In the genomic region with DNA sequence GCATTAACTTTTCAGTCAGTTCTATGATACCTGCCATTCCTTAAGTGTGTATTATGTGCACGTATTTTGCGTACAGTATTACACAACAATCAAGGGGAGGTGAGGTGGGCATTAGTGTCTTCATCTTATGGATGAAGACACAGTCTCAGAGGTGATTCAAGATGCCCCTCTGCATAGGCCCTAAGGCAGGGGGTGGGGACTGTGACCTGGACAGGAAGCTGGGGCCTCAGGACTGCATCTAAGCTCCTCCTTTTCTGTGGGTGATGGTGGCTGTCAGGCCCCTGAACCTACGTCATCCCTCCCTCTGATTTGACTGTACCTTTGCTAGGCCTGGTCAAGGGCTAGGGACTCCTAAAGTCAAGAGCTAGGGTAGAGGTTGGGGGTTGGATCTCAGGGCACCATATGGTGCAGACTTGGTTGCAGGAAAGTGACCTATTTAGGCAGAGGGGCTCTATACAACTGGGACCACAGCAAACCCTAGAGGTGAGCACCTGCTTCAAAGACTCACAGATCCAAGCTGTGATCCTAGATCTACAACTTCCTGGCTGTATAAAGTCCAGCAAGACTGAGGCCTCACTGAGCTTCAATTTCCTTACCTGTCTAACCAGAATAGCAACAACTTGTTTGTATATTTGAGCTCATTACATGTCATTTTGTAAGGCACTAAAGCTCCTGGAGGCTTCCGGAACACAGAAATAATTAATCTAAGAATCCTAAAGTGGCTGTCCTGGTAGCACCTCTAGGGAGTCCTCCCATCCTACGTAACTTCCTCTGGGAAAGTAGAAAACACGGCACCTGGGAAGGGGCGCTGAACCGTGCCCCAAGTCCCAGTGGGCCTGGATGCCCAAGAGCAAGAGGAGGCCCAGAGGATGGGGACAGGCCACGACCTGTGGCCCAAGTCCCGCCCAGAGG, we compare ENCODE assay signal across 7 cellular contexts. TPM values are rescaled to one million over a fixed set of nuclear protein-coding genes. Genes with fewer than 3 reads are reported as not detected.
DNase-seq lines count a peak whose midpoint lies in the region; ATAC-seq and TF ChIP-seq lines count a peak whose summit lies in the region.

No MANE protein-coding gene starts in this region.

- H3K36me3 ChIP-seq in OCI-LY7 (ENCODE audit: insufficient read depth, low read length) (no peaks in the 10 kb centered on the region), duodenal mucosa (ENCODE audit: control insufficient read depth in 1 of 2, insufficient read depth in 2 of 2, low read length in 2 of 2) (no peaks in the 10 kb centered on the region)

- no peaks in the 10 kb centered on the region for H3K27me3 ChIP-seq in H9 (ENCODE audit: insufficient read depth, low read length)
- no peaks in the 10 kb centered on the region for H3K27me3 ChIP-seq in duodenal mucosa (ENCODE audit: control insufficient read depth in 1 of 2, insufficient read depth in 2 of 2, low read length in 2 of 2)

- no peak overlapping the region for H2BK12ac ChIP-seq in H9 (ENCODE audit: insufficient read length, low read depth, low read length)

- TF ChIP-seq CTCF in H9 (conservative IDR thresholded peaks at IDR 0.05) = no peak
- TF ChIP-seq CTCF in OCI-LY7 (conservative IDR thresholded peaks at IDR 0.05; ENCODE audit: low read length) = no peak
- no peak for TF ChIP-seq CTCF in neural crest cell (conservative IDR thresholded peaks at IDR 0.05)

- H2BK20ac ChIP-seq in H9 (ENCODE audit: low read depth, low read length, poor library complexity, severe bottlenecking) = no peak overlapping the region

- H3K23me2 ChIP-seq in H9 (ENCODE audit: insufficient read length, low read depth, low read length, poor library complexity, severe bottlenecking) = peaks cover 12% of the 10 kb centered on the region

- H4K5ac ChIP-seq in H9 (ENCODE audit: insufficient read length, low read depth, low read length) = no peak overlapping the region

- no TSS peak for BruUV-seq in OCI-LY7 (replicated peaks; lab: Mats Ljungman, UMichigan)

- H3K27ac ChIP-seq in H9 (ENCODE audit: insufficient read length, low read depth, low read length) = no peak overlapping the region
- H3K27ac ChIP-seq in OCI-LY7 (ENCODE audit: low read depth, low read length, poor library complexity, severe bottlenecking) = peak overlapping the region; percentile 34
- H3K27ac ChIP-seq in duodenal mucosa (ENCODE audit: low read depth, low read length) = peak overlapping the region; percentile 90

- H3K9ac ChIP-seq in H9 (ENCODE audit: extremely low read depth, insufficient read length, low read length) (no peak overlapping the region), duodenal mucosa (ENCODE audit: low read depth in 1 of 2, low read length in 2 of 2) (peak overlapping the region; percentile 64 to 71)

- no peak overlapping the region for H3K18ac ChIP-seq in H9 (ENCODE audit: insufficient read length, low read depth, low read length)

- intact Hi-C loops in OCI-LY7 (cut with micrococcal nuclease; ENCODE audit: unreplicated experiment) = loop anchor here (2.0 kb wide), 1 partner anchor 27 kb away; no protein-coding TSS in a partner anchor

- DNase-seq in H9 = peak; percentile 62
- peak; percentile 57 for DNase-seq in OCI-LY7 (ENCODE audit: low spot score)
- DNase-seq in neural crest cell (ENCODE audit: low read depth, low spot score) = no peak
- DNase-seq in GOT3 (lab: John Stamatoyannopoulos, UW) = no peak
- no peak for DNase-seq in DMS153 treated with DMSO at 0.1 percent for 48 hours (lab: John Stamatoyannopoulos, UW; ENCODE audit: unreplicated experiment)

- no peak overlapping the region for H3K27ac Mint-ChIP-seq in H9
- H3K27ac Mint-ChIP-seq in neural crest cell (ENCODE audit: unreplicated experiment) = no peak overlapping the region

- no peak overlapping the region for H2BK5ac ChIP-seq in H9 (ENCODE audit: insufficient read length, low read length)

- H4K20me1 ChIP-seq in H9 (ENCODE audit: control insufficient read depth, insufficient read depth, insufficient read length) (no peaks in the 10 kb centered on the region), OCI-LY7 (ENCODE audit: insufficient read depth, low read length) (no peaks in the 10 kb centered on the region)

- H3K14ac ChIP-seq in H9 (ENCODE audit: insufficient read depth, low read length) = no peak overlapping the region

- no CpG with 5 or more reads among the region's 10 CpGs for WGBS in H9 (ENCODE audit: extremely low coverage, insufficient read length, low lambda C conversion rate)

- no peak overlapping the region for H3K56ac ChIP-seq in H9 (ENCODE audit: insufficient read length, low read depth, low read length)

- peaks cover 3% of the 10 kb centered on the region for H3K79me1 ChIP-seq in H9 (ENCODE audit: insufficient read depth, low read depth, low read length, poor library complexity, severe bottlenecking)

- H3K79me2 ChIP-seq in H9 (ENCODE audit: insufficient read depth, low read length) (peaks cover 35% of the 10 kb centered on the region), OCI-LY7 (ENCODE audit: insufficient read depth, low read depth, low read length) (peaks cover 12% of the 10 kb centered on the region; the same call in 1 of the 2 replicates)

- no peaks in the 10 kb centered on the region for H3K9me3 ChIP-seq in H9 (ENCODE audit: control insufficient read depth, low read depth, low read length)
- no peaks in the 10 kb centered on the region for H3K9me3 ChIP-seq in OCI-LY7 (ENCODE audit: low read length)
- no peaks in the 10 kb centered on the region for H3K9me3 ChIP-seq in duodenal mucosa (ENCODE audit: control insufficient read depth in 1 of 2, low read length in 2 of 2)

- peaks cover 0 to 4% (median 0%) of the 10 kb centered on the region in 3 experiments; a peak in 2 of 7 replicates for H3K36me3 Mint-ChIP-seq in H9 (ENCODE audit: insufficient read depth in 1 of 3, low read depth in 3 of 3)
- no peaks in the 10 kb centered on the region for H3K36me3 Mint-ChIP-seq in neural crest cell (ENCODE audit: low read depth)

- peak; percentile 43 for ATAC-seq in GM18498 (IDR thresholded peaks at IDR 0.05; ENCODE audit: unreplicated experiment)

- H3K4me1 Mint-ChIP-seq in H9 (peaks cover 46% of the 10 kb centered on the region in 2 experiments), neural crest cell (peaks cover 40% of the 10 kb centered on the region)

- H3K4ac ChIP-seq in H9 (ENCODE audit: low read depth, low read length) = no peak overlapping the region

- CTCF ChIA-PET in OCI-LY7 (lab: Charles Lee; ENCODE audit: unreplicated experiment) = no interaction called here

- H4K91ac ChIP-seq in H9 (ENCODE audit: insufficient read length, low read depth, low read length) = no peak overlapping the region

- H3K9me3 Mint-ChIP-seq in H9 (no peaks in the 10 kb centered on the region), neural crest cell (no peaks in the 10 kb centered on the region)

- H3K4me1 ChIP-seq in H9 (ENCODE audit: insufficient read depth, low read length) (peaks cover 24% of the 10 kb centered on the region; the same call in 1 of the 2 replicates), OCI-LY7 (ENCODE audit: insufficient read depth, low read length, poor library complexity, severe bottlenecking) (peaks cover 28% of the 10 kb centered on the region), duodenal mucosa (ENCODE audit: control insufficient read depth in 1 of 2, insufficient read depth in 2 of 2, low read length in 2 of 2) (peaks cover 39 to 48% of the 10 kb centered on the region in 2 donors)

- POLR2A ChIA-PET in OCI-LY7 (lab: Charles Lee) = interaction anchor here (0.7 to 1.4 kb wide), 3 partner anchors 27 to 86 kb away, joined by 3 to 6 read pairs (median 4); no protein-coding TSS in a partner anchor

- no peak overlapping the region for H2BK15ac ChIP-seq in H9 (ENCODE audit: low read depth, low read length)

- no peak overlapping the region for H2AFZ ChIP-seq in H9 (ENCODE audit: low read length)
- peak overlapping the region; percentile 84 for H2AFZ ChIP-seq in OCI-LY7 (ENCODE audit: low read length)

- peak overlapping the region; percentile 99 for H3K4me2 ChIP-seq in H9 (ENCODE audit: insufficient read depth, insufficient read length, low read length)
- peak overlapping the region; percentile 77 for H3K4me2 ChIP-seq in OCI-LY7 (ENCODE audit: low read length)

- H3K4me3 ChIP-seq in OCI-LY7 (ENCODE audit: low read depth, low read length, poor library complexity, severe bottlenecking) (peak overlapping the region; percentile 88), duodenal mucosa (ENCODE audit: low read depth in 1 of 2, low read length in 2 of 2) (peak overlapping the region; percentile 77 to 90)

- no peak overlapping the region for H2BK120ac ChIP-seq in H9 (ENCODE audit: low read depth, low read length, poor library complexity, severe bottlenecking)

- no peak overlapping the region for H4K8ac ChIP-seq in H9 (replicated peaks; ENCODE audit: insufficient read length, low read depth, low read length)

- H3K4me3 Mint-ChIP-seq in H9 (peak overlapping the region; percentile 89 to 96), neural crest cell (peak overlapping the region; percentile 81)

- H2AK5ac ChIP-seq in H9 (ENCODE audit: insufficient read length, low read length) = no peak overlapping the region

- no peak overlapping the region for H3K23ac ChIP-seq in H9 (ENCODE audit: insufficient read length, low read depth, low read length)

- H3K27me3 Mint-ChIP-seq in H9 (ENCODE audit: low read depth) (no peaks in the 10 kb centered on the region; the same call in 1 of the 2 replicates), neural crest cell (ENCODE audit: low read depth) (no peaks in the 10 kb centered on the region)

- H3K9me2 ChIP-seq in OCI-LY7 (ENCODE audit: insufficient read depth, low read length) = no peaks in the 10 kb centered on the region

- H3T11ph ChIP-seq in H9 (ENCODE audit: low read length) = no peak overlapping the region

RNA-seq across cellular contexts. Expression of a gene that starts 39.1 kb away (rescaled TPM):
- 98.8 and 104 TPM in 2 replicates for total RNA-seq in H9 (2021)
- total RNA-seq in OCI-LY7 (2014; rRNA removed; shearing (Covaris generic)) = 9.7 and 13.1 TPM in 2 replicates
- total RNA-seq in OCI-LY7 (2022) = 23.1 and 31.5 TPM in 2 replicates
- 88.8 and 93.2 TPM in 2 replicates for total RNA-seq in neural crest cell

Comparison
In these comparisons a context has a peak if more than half of its experiments do, and no peak if none do; other contexts are left out.
1. DNase-seq: peak in H9 (single experiment) and OCI-LY7 (single experiment); none in neural crest cell (single experiment), GOT3 (single experiment) and DMS153 treated with DMSO at 0.1 percent for 48 hours (single experiment).